In genomic region chr3:48406443-48407431, GRCh38 we compare ENCODE assay signal across 11 cellular contexts. TPM values are rescaled to one million over a fixed set of nuclear protein-coding genes. Genes with fewer than 3 reads are reported as not detected.
DNase-seq lines count a peak whose midpoint lies in the region; ATAC-seq and TF ChIP-seq lines count a peak whose summit lies in the region.
"Had no signal": no experiment of that assay in that cellular context is flagged by ENCODE, and none has a peak within 500 bp of the region (broad histone marks: within the 10 kb centered on the region; RNA-seq: fewer than 3 reads in every experiment).

No MANE protein-coding gene starts in this region.

- no peaks in the 10 kb centered on the region for H3K9me3 Mint-ChIP-seq in type B pancreatic cell

- H3K4me1 ChIP-seq in right atrium auricular region (peaks cover 0 to 13% of the 10 kb centered on the region in 2 donors), right lobe of liver (no peaks in the 10 kb centered on the region)

- no peaks in the 10 kb centered on the region for H3K9me3 ChIP-seq in right atrium auricular region
- no peaks in the 10 kb centered on the region for H3K9me3 ChIP-seq in right lobe of liver

- H3K4me3 Mint-ChIP-seq in type B pancreatic cell, result no peak overlapping the region
- H3K4me3 Mint-ChIP-seq: B cell had no signal

- peaks cover 76% of the 10 kb centered on the region for H3K36me3 ChIP-seq in right atrium auricular region
- peaks cover 0 to 76% (median 35%) of the 10 kb centered on the region in 4 donors for H3K36me3 ChIP-seq in right lobe of liver

- TF ChIP-seq CTCF in right atrium auricular region (IDR thresholded peaks at IDR 0.05) (no peak), right lobe of liver (IDR thresholded peaks at IDR 0.05) (no peak), type B pancreatic cell (conservative IDR thresholded peaks at IDR 0.05) (no peak)

- ATAC-seq in left ventricle myocardium superior, result no peak
- no peak for ATAC-seq in right lobe of liver
- no peak for ATAC-seq in HG03565 (IDR thresholded peaks at IDR 0.05; ENCODE audit: unreplicated experiment)

- no peaks in the 10 kb centered on the region for H3K4me1 Mint-ChIP-seq in type B pancreatic cell (ENCODE audit: unreplicated experiment)
- H3K4me1 Mint-ChIP-seq: B cell had no signal

- DNase-seq in left ventricle myocardium superior (peak; percentile 8), right atrium auricular region (ENCODE audit: low spot score) (no peak), right lobe of liver (peak in 2 of 3 donors; percentile 5 to 34), type B pancreatic cell (ENCODE audit: extremely low spot score, unreplicated experiment) (peak; percentile 59), SKM-1 (lab: John Stamatoyannopoulos, UW; ENCODE audit: unreplicated experiment) (no peak), NOMO-1 treated with DMSO at 0.1 percent for 48 hours (lab: John Stamatoyannopoulos, UW; ENCODE audit: unreplicated experiment) (no peak)
- peak; percentile 11 to 12 for DNase-seq in activated T-cell treated with anti-CD3 and anti-CD28 coated beads, Interleukin-2, amount 50 U/mL, for 48 hours
- DNase-seq: midbrain, NCI-H187 treated with DMSO at 0.1 percent for 48 hours had no signal

- no peak overlapping the region for H3K27ac Mint-ChIP-seq in type B pancreatic cell
- H3K27ac Mint-ChIP-seq: B cell had no signal

- WGBS in right lobe of liver (ENCODE audit: insufficient coverage, low coverage, low lambda C conversion rate, missing lambda C conversion rate), result 72% methylated on average over 8 of the region's 18 CpGs

- H3K27ac ChIP-seq in right atrium auricular region (no peak overlapping the region), right lobe of liver (no peak overlapping the region)

- peaks cover 14% of the 10 kb centered on the region for H3K36me3 Mint-ChIP-seq in type B pancreatic cell

- H3K4me3 ChIP-seq in right atrium auricular region (no peak overlapping the region), right lobe of liver (no peak overlapping the region)

- no peaks in the 10 kb centered on the region for H3K27me3 ChIP-seq in right atrium auricular region
- no peaks in the 10 kb centered on the region for H3K27me3 ChIP-seq in right lobe of liver

- H3K27me3 Mint-ChIP-seq in type B pancreatic cell, result no peaks in the 10 kb centered on the region
- H3K27me3 Mint-ChIP-seq: B cell had no signal

- intact Hi-C loops in left ventricle myocardium superior (cut with micrococcal nuclease) (no loop called here), right lobe of liver (cut with DNase I) (no loop called here)

- TF ChIP-seq POLR2A in right lobe of liver (IDR thresholded peaks at IDR 0.05), result no peak

RNA-seq across cellular contexts. Expression of gene PLXNB1, which starts 23.1 kb away (rescaled TPM):
- total RNA-seq in left ventricle myocardium superior (50.8 TPM), right atrium auricular region (10 to 100 TPM; 69.4 to 73.0 TPM), right lobe of liver (100 to 1,000 TPM in 2 of 6 experiments, 10 to 100 TPM in 4; 65.9 to 132 (median 86.5) TPM), type B pancreatic cell (ENCODE audit: low replicate concordance) (212 and 367 TPM in 2 replicates)

RNA-seq across cellular contexts. Expression of gene CCDC51, which starts 33.2 kb away (rescaled TPM):
- total RNA-seq in left ventricle myocardium superior (13.3 TPM), right atrium auricular region (1 to 10 TPM; 8.4 to 9.2 TPM), right lobe of liver (10 to 100 TPM in 2 of 6 experiments, 1 to 10 TPM in 4; 5.9 to 16.0 (median 8.1) TPM), type B pancreatic cell (ENCODE audit: low replicate concordance) (15.0 and 25.7 TPM in 2 replicates)

RNA-seq across cellular contexts. Expression of gene TMA7, which starts 33.3 kb away (rescaled TPM):
- total RNA-seq in left ventricle myocardium superior, result 262 TPM
- total RNA-seq in right atrium auricular region, result 100 to 1,000 TPM; 194 to 286 TPM
- 100 to 1,000 TPM in 2 of 6 experiments, 10 to 100 TPM in 4; 64.8 to 182 (median 80.1) TPM for total RNA-seq in right lobe of liver
- 268 and 281 TPM in 2 replicates for total RNA-seq in type B pancreatic cell (ENCODE audit: low replicate concordance)

RNA-seq across cellular contexts. Expression of gene FBXW12, which starts 34.7 kb away (rescaled TPM):
- total RNA-seq in left ventricle myocardium superior (not detected), right atrium auricular region (not detected), right lobe of liver (not detected), type B pancreatic cell (ENCODE audit: low replicate concordance) (not detected in 2 replicates)
- total RNA-seq: B cell had no signal

RNA-seq across cellular contexts. Expression of gene ATRIP, which starts 39.8 kb away (rescaled TPM):
- total RNA-seq in left ventricle myocardium superior (4.9 TPM), right atrium auricular region (1 to 10 TPM; 2.0 to 3.1 TPM), right lobe of liver (1 to 10 TPM; 2.4 to 4.5 (median 3.2) TPM), type B pancreatic cell (ENCODE audit: low replicate concordance) (9.3 and 16.0 TPM in 2 replicates)

Comparison
In these comparisons a context has a peak if more than half of its experiments do, and no peak if none do; other contexts are left out.
1. DNase-seq: peak in left ventricle myocardium superior (single experiment), activated T-cell treated with anti-CD3 and anti-CD28 coated beads, Interleukin-2, amount 50 U/mL, for 48 hours (2 of 2), right lobe of liver (2 of 3) and type B pancreatic cell (single experiment); none in right atrium auricular region (single experiment), SKM-1 (single experiment) and NOMO-1 treated with DMSO at 0.1 percent for 48 hours (single experiment).